ENCODE assay signal across 1 cellular context in genomic region chr20:37885593-37886507, GRCh38.
TF ChIP-seq lines count a peak whose summit lies in the region.

No MANE protein-coding gene starts in this region.

TF ChIP-seq in HepG2, 621 proteins besides CTCF, POLR2A, EP300 and RAD21 (continued from another document and continues in another):
- TF ChIP-seq, protein P1, sequence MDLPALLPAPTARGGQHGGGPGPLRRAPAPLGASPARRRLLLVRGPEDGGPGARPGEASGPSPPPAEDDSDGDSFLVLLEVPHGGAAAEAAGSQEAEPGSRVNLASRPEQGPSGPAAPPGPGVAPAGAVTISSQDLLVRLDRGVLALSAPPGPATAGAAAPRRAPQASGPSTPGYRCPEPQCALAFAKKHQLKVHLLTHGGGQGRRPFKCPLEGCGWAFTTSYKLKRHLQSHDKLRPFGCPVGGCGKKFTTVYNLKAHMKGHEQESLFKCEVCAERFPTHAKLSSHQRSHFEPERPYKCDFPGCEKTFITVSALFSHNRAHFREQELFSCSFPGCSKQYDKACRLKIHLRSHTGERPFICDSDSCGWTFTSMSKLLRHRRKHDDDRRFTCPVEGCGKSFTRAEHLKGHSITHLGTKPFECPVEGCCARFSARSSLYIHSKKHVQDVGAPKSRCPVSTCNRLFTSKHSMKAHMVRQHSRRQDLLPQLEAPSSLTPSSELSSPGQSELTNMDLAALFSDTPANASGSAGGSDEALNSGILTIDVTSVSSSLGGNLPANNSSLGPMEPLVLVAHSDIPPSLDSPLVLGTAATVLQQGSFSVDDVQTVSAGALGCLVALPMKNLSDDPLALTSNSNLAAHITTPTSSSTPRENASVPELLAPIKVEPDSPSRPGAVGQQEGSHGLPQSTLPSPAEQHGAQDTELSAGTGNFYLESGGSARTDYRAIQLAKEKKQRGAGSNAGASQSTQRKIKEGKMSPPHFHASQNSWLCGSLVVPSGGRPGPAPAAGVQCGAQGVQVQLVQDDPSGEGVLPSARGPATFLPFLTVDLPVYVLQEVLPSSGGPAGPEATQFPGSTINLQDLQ (CRISPR knock-in tag; IDR thresholded peaks at IDR 0.05) = 0 out of 2 replicates have a peak, but pooled peaks have one; percentile 50
- TF ChIP-seq CBX5 (CRISPR knock-in tag; IDR thresholded peaks at IDR 0.05; ENCODE audit: borderline replicate concordance) (0 out of 2 replicates have a peak, but pooled peaks have one; percentile 43), PRPF4 (IDR thresholded peaks at IDR 0.05; ENCODE audit: low read depth, low read length, poor library complexity, severe bottlenecking) (no peak), FLYWCH1 (CRISPR knock-in tag; IDR thresholded peaks at IDR 0.05) (no peak), THAP11 (CRISPR knock-in tag; IDR thresholded peaks at IDR 0.05) (0 out of 2 replicates have a peak, but pooled peaks have one; percentile 25), NCOR1 (IDR thresholded peaks at IDR 0.05; ENCODE audit: borderline replicate concordance, low read length) (no peak), ZNF773 (CRISPR knock-in tag; IDR thresholded peaks at IDR 0.05; ENCODE audit: borderline replicate concordance) (no peak), ZNF691 (CRISPR knock-in tag; IDR thresholded peaks at IDR 0.05; ENCODE audit: borderline replicate concordance, low read depth) (0 out of 2 replicates have a peak, but pooled peaks have one; percentile 27), ZNF225 (CRISPR knock-in tag; IDR thresholded peaks at IDR 0.05) (no peak), POGZ (CRISPR knock-in tag; IDR thresholded peaks at IDR 0.05) (no peak), FOXK1 (CRISPR knock-in tag; IDR thresholded peaks at IDR 0.05; ENCODE audit: borderline replicate concordance, low read depth) (peak; percentile 39; the same call in 1 of the 2 replicates), ZNF792 (CRISPR knock-in tag; IDR thresholded peaks at IDR 0.05) (no peak), TCF12 (IDR thresholded peaks at IDR 0.05) (no peak), TCF12 (CRISPR knock-in tag; IDR thresholded peaks at IDR 0.05) (no peak), PHF20 (CRISPR knock-in tag; IDR thresholded peaks at IDR 0.05) (no peak), LCORL (IDR thresholded peaks at IDR 0.05) (no peak), LCORL (CRISPR knock-in tag; IDR thresholded peaks at IDR 0.05) (peak; percentile 19; the same call in 1 of the 2 replicates), MTA1 (CRISPR knock-in tag; IDR thresholded peaks at IDR 0.05; ENCODE audit: borderline replicate concordance) (peak; percentile 27; the same call in 1 of the 2 replicates), ZNF589 (CRISPR knock-in tag; conservative IDR thresholded peaks at IDR 0.05) (0 out of 2 replicates have a peak, but pooled peaks have one; percentile 29), SRF (IDR thresholded peaks at IDR 0.05; ENCODE audit: low read depth, low read length) (no peak), ATF4 (CRISPR knock-in tag; IDR thresholded peaks at IDR 0.05) (peak in 1 of 2 experiments; percentile 26; a peak in 1 of 4 replicates), RARA (CRISPR knock-in tag; IDR thresholded peaks at IDR 0.05) (peak; percentile 5; the same call in 1 of the 2 replicates), ZBTB26 (CRISPR knock-in tag; IDR thresholded peaks at IDR 0.05; ENCODE audit: borderline replicate concordance) (no peak), PCBP1 (IDR thresholded peaks at IDR 0.05; ENCODE audit: borderline replicate concordance, low read depth, low read length) (peak; percentile 67; the same call in 1 of the 2 replicates), ZNF234 (CRISPR knock-in tag; conservative IDR thresholded peaks at IDR 0.05) (no peak), HNRNPL (IDR thresholded peaks at IDR 0.05; ENCODE audit: low read depth, low read length) (0 out of 2 replicates have a peak, but pooled peaks have one; percentile 41), NFYB (CRISPR knock-in tag; IDR thresholded peaks at IDR 0.05) (no peak), CBX2 (IDR thresholded peaks at IDR 0.05; ENCODE audit: low read depth, low read length) (no peak), CBX2 (CRISPR knock-in tag; IDR thresholded peaks at IDR 0.05; ENCODE audit: low read depth) (no peak), ATF7 (IDR thresholded peaks at IDR 0.05) (no peak), ATF7 (CRISPR knock-in tag; IDR thresholded peaks at IDR 0.05) (no peak), ZNF569 (CRISPR knock-in tag; IDR thresholded peaks at IDR 0.05; ENCODE audit: borderline replicate concordance) (no peak), HOXA9 (CRISPR knock-in tag; IDR thresholded peaks at IDR 0.05; ENCODE audit: borderline replicate concordance) (0 out of 2 replicates have a peak, but pooled peaks have one; percentile 28), SNAPC4 (CRISPR knock-in tag; IDR thresholded peaks at IDR 0.05) (no peak), ZNF678 (CRISPR knock-in tag; IDR thresholded peaks at IDR 0.05) (no peak), ZBTB43 (CRISPR knock-in tag; conservative IDR thresholded peaks at IDR 0.05) (no peak), JARID2 (CRISPR knock-in tag; IDR thresholded peaks at IDR 0.05; ENCODE audit: insufficient replicate concordance) (no peak)
- TF ChIP-seq, protein P2, sequence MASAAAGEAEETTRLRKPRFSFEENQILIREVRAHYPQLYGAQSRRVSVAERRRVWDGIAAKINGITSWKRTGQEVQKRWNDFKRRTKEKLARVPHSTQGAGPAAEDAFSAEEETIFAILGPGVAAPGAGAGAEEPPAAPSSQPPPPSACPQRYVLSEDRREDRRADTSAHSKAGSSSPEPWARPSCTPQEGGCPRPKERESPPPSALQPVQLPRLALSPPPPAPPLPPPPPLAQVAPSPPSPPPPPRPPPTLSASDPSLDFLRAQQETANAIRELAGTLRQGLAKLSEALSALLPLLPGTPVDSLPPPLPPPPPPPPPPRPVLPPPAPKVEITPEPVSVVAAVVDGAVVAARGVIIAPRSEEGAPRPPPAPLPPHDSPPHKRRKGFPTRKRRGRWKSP (CRISPR knock-in tag; IDR thresholded peaks at IDR 0.05) = no peak
- TF ChIP-seq, protein P3, sequence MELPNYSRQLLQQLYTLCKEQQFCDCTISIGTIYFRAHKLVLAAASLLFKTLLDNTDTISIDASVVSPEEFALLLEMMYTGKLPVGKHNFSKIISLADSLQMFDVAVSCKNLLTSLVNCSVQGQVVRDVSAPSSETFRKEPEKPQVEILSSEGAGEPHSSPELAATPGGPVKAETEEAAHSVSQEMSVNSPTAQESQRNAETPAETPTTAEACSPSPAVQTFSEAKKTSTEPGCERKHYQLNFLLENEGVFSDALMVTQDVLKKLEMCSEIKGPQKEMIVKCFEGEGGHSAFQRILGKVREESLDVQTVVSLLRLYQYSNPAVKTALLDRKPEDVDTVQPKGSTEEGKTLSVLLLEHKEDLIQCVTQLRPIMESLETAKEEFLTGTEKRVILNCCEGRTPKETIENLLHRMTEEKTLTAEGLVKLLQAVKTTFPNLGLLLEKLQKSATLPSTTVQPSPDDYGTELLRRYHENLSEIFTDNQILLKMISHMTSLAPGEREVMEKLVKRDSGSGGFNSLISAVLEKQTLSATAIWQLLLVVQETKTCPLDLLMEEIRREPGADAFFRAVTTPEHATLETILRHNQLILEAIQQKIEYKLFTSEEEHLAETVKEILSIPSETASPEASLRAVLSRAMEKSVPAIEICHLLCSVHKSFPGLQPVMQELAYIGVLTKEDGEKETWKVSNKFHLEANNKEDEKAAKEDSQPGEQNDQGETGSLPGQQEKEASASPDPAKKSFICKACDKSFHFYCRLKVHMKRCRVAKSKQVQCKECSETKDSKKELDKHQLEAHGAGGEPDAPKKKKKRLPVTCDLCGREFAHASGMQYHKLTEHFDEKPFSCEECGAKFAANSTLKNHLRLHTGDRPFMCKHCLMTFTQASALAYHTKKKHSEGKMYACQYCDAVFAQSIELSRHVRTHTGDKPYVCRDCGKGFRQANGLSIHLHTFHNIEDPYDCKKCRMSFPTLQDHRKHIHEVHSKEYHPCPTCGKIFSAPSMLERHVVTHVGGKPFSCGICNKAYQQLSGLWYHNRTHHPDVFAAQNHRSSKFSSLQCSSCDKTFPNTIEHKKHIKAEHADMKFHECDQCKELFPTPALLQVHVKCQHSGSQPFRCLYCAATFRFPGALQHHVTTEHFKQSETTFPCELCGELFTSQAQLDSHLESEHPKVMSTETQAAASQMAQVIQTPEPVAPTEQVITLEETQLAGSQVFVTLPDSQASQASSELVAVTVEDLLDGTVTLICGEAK (IDR thresholded peaks at IDR 0.05) = no peak
- TF ChIP-seq, protein P3 (CRISPR knock-in tag; IDR thresholded peaks at IDR 0.05) = 0 out of 2 replicates have a peak, but pooled peaks have one; percentile 19
